In genomic region chr7:129615018-129615417, GRCh38 we compare ENCODE assay signal across 8 cellular contexts. TPM values are rescaled to one million over a fixed set of nuclear protein-coding genes. Genes with fewer than 3 reads are reported as not detected.
DNase-seq lines count a peak whose midpoint lies in the region; ATAC-seq and TF ChIP-seq lines count a peak whose summit lies in the region.

No MANE protein-coding gene starts in this region.

- peak overlapping the region; percentile 61 for H3K4me3 ChIP-seq in DOHH2 (ENCODE audit: low read length)
- no peak overlapping the region for H3K4me3 ChIP-seq in fibroblast of lung (replicated peaks in 1 of 4; ENCODE audit: control extremely low read depth in 1 of 4, insufficient read depth in 1 of 4, low read depth in 3 of 4, low read length in 4 of 4)

- peaks cover 13% of the 10 kb centered on the region for H3F3A ChIP-seq in DOHH2 (ENCODE audit: control insufficient read depth, insufficient read depth)

- no peak overlapping the region for H2AFZ ChIP-seq in fibroblast of lung (ENCODE audit: low read length)

- H3K27me3 ChIP-seq in DOHH2 (ENCODE audit: control insufficient read depth, low read length) (no peaks in the 10 kb centered on the region), fibroblast of lung (ENCODE audit: control insufficient read depth, insufficient read depth, low read length) (no peaks in the 10 kb centered on the region)

- H3K79me2 ChIP-seq in DOHH2 (ENCODE audit: control insufficient read depth, low read length) = peaks cover 94% of the 10 kb centered on the region
- peaks cover 84% of the 10 kb centered on the region for H3K79me2 ChIP-seq in fibroblast of lung (ENCODE audit: control insufficient read depth, insufficient read depth, low read length)

- H3K36me3 ChIP-seq in DOHH2 (ENCODE audit: control insufficient read depth, low read length) (peaks cover 24% of the 10 kb centered on the region), fibroblast of lung (ENCODE audit: control insufficient read depth, insufficient read depth, low read length) (no peaks in the 10 kb centered on the region)

- TF ChIP-seq CTCF in DOHH2 (IDR thresholded peaks at IDR 0.05; ENCODE audit: low read depth, low read length, poor library complexity, severe bottlenecking) (no peak), fibroblast of lung (conservative IDR thresholded peaks at IDR 0.05 in 1 of 2, IDR thresholded peaks at IDR 0.05 in 1 of 2; ENCODE audit: low read depth in 1 of 2, low read length in 2 of 2) (no peak)

- peak; percentile 47 for ATAC-seq in GM21526 (IDR thresholded peaks at IDR 0.05; ENCODE audit: low FRiP score, unreplicated experiment)

- no peaks in the 10 kb centered on the region for H3K9me3 ChIP-seq in DOHH2 (ENCODE audit: control insufficient read depth, insufficient read depth, low read length)
- H3K9me3 ChIP-seq in fibroblast of lung (ENCODE audit: control insufficient read depth, insufficient read depth, low read depth, low read length) = no peaks in the 10 kb centered on the region

- H4K20me1 ChIP-seq in DOHH2 (ENCODE audit: control insufficient read depth, insufficient read depth, low read depth, low read length) (peaks cover 42% of the 10 kb centered on the region), fibroblast of lung (ENCODE audit: control insufficient read depth, extremely low read depth, insufficient read depth, low read length) (no peaks in the 10 kb centered on the region)

- peak overlapping the region; percentile 91 for H3K4me2 ChIP-seq in DOHH2 (ENCODE audit: low read length)
- H3K4me2 ChIP-seq in fibroblast of lung (ENCODE audit: extremely low read depth, insufficient read depth, low read length) = peak overlapping the region; percentile 58

- H3K9ac ChIP-seq in fibroblast of lung (ENCODE audit: insufficient read depth, low read length) = no peak overlapping the region

- intact Hi-C loops in posterior cingulate gyrus (cut with DNase I) = loop anchor here (10.0 kb wide), 1 partner anchor 390 kb away; the partner anchor contains the start of gene AHCYL2

- peak overlapping the region; percentile 64 for H3K27ac ChIP-seq in DOHH2 (ENCODE audit: low read depth, low read length)
- no peak overlapping the region for H3K27ac ChIP-seq in fibroblast of lung (ENCODE audit: insufficient read depth, low read length)

- peaks cover 55% of the 10 kb centered on the region for H3K4me1 ChIP-seq in DOHH2 (ENCODE audit: control insufficient read depth, low read length)
- peaks cover 2% of the 10 kb centered on the region for H3K4me1 ChIP-seq in fibroblast of lung (ENCODE audit: control insufficient read depth, extremely low read depth, insufficient read depth, low read length)

- DNase-seq in NCI-H69 (lab: John Stamatoyannopoulos, UW) = peak; percentile 32
- DNase-seq in fibroblast of lung (ENCODE audit: low read depth in 2 of 2) = peak; percentile 28 to 34
- no peak for DNase-seq in DMS114 treated with DMSO at 0.1 percent for 48 hours (lab: John Stamatoyannopoulos, UW; ENCODE audit: unreplicated experiment)
- DNase-seq in posterior cingulate gyrus = no peak
- DNase-seq in NCI-H2107 (lab: John Stamatoyannopoulos, UW) = no peak
- DNase-seq in SHP77 (lab: John Stamatoyannopoulos, UW) = no peak

- H3K9me2 ChIP-seq in DOHH2 (replicated peaks; ENCODE audit: control insufficient read depth, low read length) = no peaks in the 10 kb centered on the region

RNA-seq across cellular contexts. Expression of gene NRF1, which starts 3.5 kb away (rescaled TPM):
- 12.6 and 15.5 TPM in 2 replicates for total RNA-seq in fibroblast of lung
- 7.3 and 11.3 TPM in 2 replicates for polyA plus RNA-seq in fibroblast of lung
- 6.4 and 9.0 TPM in 2 replicates for polyA plus RNA-seq in fibroblast of lung (2012)
- polyA minus RNA-seq in fibroblast of lung (ENCODE audit: low replicate concordance) = 27.9 and 33.2 TPM in 2 replicates

Comparison
In these comparisons a context has a peak if more than half of its experiments do, and no peak if none do; other contexts are left out.
1. DNase-seq: peak in NCI-H69 (single experiment) and fibroblast of lung (2 of 2); none in DMS114 treated with DMSO at 0.1 percent for 48 hours (single experiment), posterior cingulate gyrus (0 of 10), NCI-H2107 (single experiment) and SHP77 (0 of 2).